ENCODE assay signal across 8 cellular contexts in the genomic region with DNA sequence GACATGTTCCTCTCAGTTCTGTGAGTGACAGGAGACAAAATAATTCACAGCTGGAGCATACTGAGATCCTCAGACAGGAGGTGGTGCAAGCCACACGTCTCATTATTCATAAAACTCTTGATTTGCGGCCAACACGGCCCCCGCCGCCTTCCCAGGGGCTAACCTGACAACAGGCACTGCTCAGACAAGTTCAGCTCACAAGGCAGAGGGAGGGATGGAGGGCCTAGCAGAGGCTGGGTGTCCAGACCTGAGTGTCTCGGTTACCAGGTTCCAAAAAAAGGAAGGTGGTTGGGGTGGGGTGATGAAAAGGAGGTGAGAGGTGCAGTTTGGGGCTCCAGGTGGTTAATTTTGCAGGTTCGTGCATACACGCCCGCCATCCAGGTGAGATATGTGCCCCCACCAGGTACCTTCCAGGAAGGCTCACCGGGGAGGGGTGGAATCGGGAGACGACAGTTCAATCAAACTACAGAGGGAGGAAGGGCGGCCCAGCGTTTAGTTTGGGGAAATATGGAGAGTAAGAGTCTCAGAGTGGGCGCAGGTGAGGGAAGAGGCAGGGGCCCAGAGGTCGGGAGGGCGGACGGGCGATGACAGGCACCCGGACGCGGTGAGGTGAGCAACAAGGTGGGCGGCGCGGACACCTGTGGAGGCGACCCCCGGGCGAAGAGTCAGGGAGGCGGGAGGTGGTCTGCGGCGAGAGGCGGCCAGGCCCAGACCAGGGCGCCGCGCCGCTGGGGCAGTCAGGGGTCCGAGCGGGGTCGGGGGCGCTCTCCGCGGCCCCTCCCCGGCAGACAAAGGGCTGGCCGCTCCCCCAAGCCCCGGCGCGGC. TPM values are rescaled to one million over a fixed set of nuclear protein-coding genes. Genes with fewer than 3 reads are reported as not detected.
DNase-seq lines count a peak whose midpoint lies in the region; ATAC-seq and TF ChIP-seq lines count a peak whose summit lies in the region.

No MANE protein-coding gene starts in this region.

- peak overlapping the region; percentile 80 for H3K4me3 Mint-ChIP-seq in chondrocyte (ENCODE audit: unreplicated experiment)
- peak overlapping the region; percentile 94 for H3K4me3 Mint-ChIP-seq in memory B cell
- peak overlapping the region; percentile 100 for H3K4me3 Mint-ChIP-seq in stimulated activated effector memory CD8-positive, alpha-beta T cell treated with anti-CD3 and anti-CD28 coated beads, Interleukin-12 subunit alpha, Interleukin-12 subunit beta, amount 100 ng/mL, for 72 hours

- H3K4me1 Mint-ChIP-seq in chondrocyte (ENCODE audit: low read depth) (peaks cover 36% of the 10 kb centered on the region), memory B cell (peaks cover 27% of the 10 kb centered on the region)
- peaks cover 62% of the 10 kb centered on the region for H3K4me1 Mint-ChIP-seq in stimulated activated effector memory CD8-positive, alpha-beta T cell treated with anti-CD3 and anti-CD28 coated beads, Interleukin-12 subunit alpha, Interleukin-12 subunit beta, amount 100 ng/mL, for 72 hours

- no peaks in the 10 kb centered on the region for H3K36me3 ChIP-seq in GM06990 (ENCODE audit: control insufficient read depth, insufficient read depth, low read length)

- H3K27me3 Mint-ChIP-seq in chondrocyte (ENCODE audit: low read depth) = no peaks in the 10 kb centered on the region
- no peaks in the 10 kb centered on the region for H3K27me3 Mint-ChIP-seq in memory B cell

- peak; percentile 38 for DNase-seq in GM06990 (ENCODE audit: extremely low read depth, insufficient read length)
- DNase-seq in T-helper 2 cell = peak in 3 of 5 experiments; percentile 12 to 71 (median 22)
- no peak for DNase-seq in chondrocyte (ENCODE audit: low spot score)
- peak in 1 of 2 donors; percentile 28 for DNase-seq in memory B cell (ENCODE audit: low spot score in 2 of 2)
- peak; percentile 44 to 83 for DNase-seq in stimulated activated effector memory CD8-positive, alpha-beta T cell treated with anti-CD3 and anti-CD28 coated beads, Interleukin-12 subunit alpha, Interleukin-12 subunit beta, amount 100 ng/mL, for 72 hours (ENCODE audit: low spot score in 2 of 2)
- DNase-seq in NCI-H187 (lab: John Stamatoyannopoulos, UW) = no peak

- no peak for TF ChIP-seq CTCF in GM06990 (IDR thresholded peaks at IDR 0.05; ENCODE audit: insufficient read depth, low read length, poor library complexity, severe bottlenecking)
- TF ChIP-seq CTCF in chondrocyte (IDR thresholded peaks at IDR 0.05) = peak; percentile 25

- no peaks in the 10 kb centered on the region for H3K27me3 ChIP-seq in GM06990 (replicated peaks; ENCODE audit: control insufficient read depth, insufficient read depth, low read length)

- ATAC-seq in HG02981 (IDR thresholded peaks at IDR 0.05; ENCODE audit: unreplicated experiment) (peak; percentile 2), memory B cell (ENCODE audit: low read depth) (no peak), GM18870 (IDR thresholded peaks at IDR 0.05; ENCODE audit: unreplicated experiment) (no peak)
- peak; percentile 22 for ATAC-seq in stimulated activated effector memory CD8-positive, alpha-beta T cell treated with anti-CD3 and anti-CD28 coated beads, Interleukin-12 subunit alpha, Interleukin-12 subunit beta, amount 100 ng/mL, for 72 hours

- H3K27ac Mint-ChIP-seq in chondrocyte (ENCODE audit: unreplicated experiment) = peak overlapping the region; percentile 55
- H3K27ac Mint-ChIP-seq in memory B cell = peak overlapping the region; percentile 80
- H3K27ac Mint-ChIP-seq in stimulated activated effector memory CD8-positive, alpha-beta T cell treated with anti-CD3 and anti-CD28 coated beads, Interleukin-12 subunit alpha, Interleukin-12 subunit beta, amount 100 ng/mL, for 72 hours = peak overlapping the region; percentile 96

- no peaks in the 10 kb centered on the region for H3K9me3 Mint-ChIP-seq in chondrocyte (ENCODE audit: low read depth)
- H3K9me3 Mint-ChIP-seq in memory B cell = no peaks in the 10 kb centered on the region
- H3K9me3 Mint-ChIP-seq in stimulated activated effector memory CD8-positive, alpha-beta T cell treated with anti-CD3 and anti-CD28 coated beads, Interleukin-12 subunit alpha, Interleukin-12 subunit beta, amount 100 ng/mL, for 72 hours = no peaks in the 10 kb centered on the region

- H3K36me3 Mint-ChIP-seq in chondrocyte (ENCODE audit: low read depth) (no peaks in the 10 kb centered on the region), memory B cell (peaks cover 2% of the 10 kb centered on the region)
- H3K36me3 Mint-ChIP-seq in stimulated activated effector memory CD8-positive, alpha-beta T cell treated with anti-CD3 and anti-CD28 coated beads, Interleukin-12 subunit alpha, Interleukin-12 subunit beta, amount 100 ng/mL, for 72 hours = peaks cover 15% of the 10 kb centered on the region

- H3K4me3 ChIP-seq in GM06990 (replicated peaks; ENCODE audit: low read depth, low read length) = peak overlapping the region; percentile 79

RNA-seq across cellular contexts. Expression of a gene that starts 0.6 kb away (rescaled TPM):
- 26.2 to 32.8 TPM (median 28.4 TPM) in 3 replicates for total RNA-seq in chondrocyte

RNA-seq across cellular contexts. Expression of a gene that starts 33.8 kb away (rescaled TPM):
- total RNA-seq in chondrocyte = 26.1 to 28.4 TPM (median 26.1 TPM) in 3 replicates

RNA-seq across cellular contexts. Expression of a gene that starts 33.8 kb away (rescaled TPM):
- 10.9 to 13.8 TPM (median 13.7 TPM) in 3 replicates for total RNA-seq in chondrocyte

Comparison
In these comparisons a context has a peak if more than half of its experiments do, and no peak if none do; other contexts are left out.
1. DNase-seq: peak in GM06990 (single experiment), T-helper 2 cell (3 of 5) and stimulated activated effector memory CD8-positive, alpha-beta T cell treated with anti-CD3 and anti-CD28 coated beads, Interleukin-12 subunit alpha, Interleukin-12 subunit beta, amount 100 ng/mL, for 72 hours (2 of 2); none in chondrocyte (single experiment) and NCI-H187 (0 of 2).
2. ATAC-seq: peak in HG02981 (single experiment) and stimulated activated effector memory CD8-positive, alpha-beta T cell treated with anti-CD3 and anti-CD28 coated beads, Interleukin-12 subunit alpha, Interleukin-12 subunit beta, amount 100 ng/mL, for 72 hours (single experiment); none in memory B cell (single experiment) and GM18870 (single experiment).
3. Peak in every context shown above with its lines, with median percentiles within 50 percentile points of each other: H3K27ac Mint-ChIP-seq and H3K4me3 Mint-ChIP-seq.